16 cellular contexts compared by ENCODE assay signal in genomic region chr3:41118461-41119385, GRCh38.
DNase-seq lines count a peak whose midpoint lies in the region; ATAC-seq, FAIRE-seq and TF ChIP-seq lines count a peak whose summit lies in the region.
"Had no signal": no experiment of that assay in that cellular context is flagged by ENCODE, and none has a peak within 500 bp of the region (broad histone marks: within the 10 kb centered on the region; RNA-seq: fewer than 3 reads in every experiment).

No MANE protein-coding gene starts in this region.

- TF ChIP-seq EP300 in HepG2 (IDR thresholded peaks at IDR 0.05; ENCODE audit: low read depth in 2 of 2, low read length in 2 of 2) (no peak), HepG2 (CRISPR knock-in tag; IDR thresholded peaks at IDR 0.05; ENCODE audit: borderline replicate concordance) (no peak)

- ATAC-seq in HepG2 (no peak), HG02763 (IDR thresholded peaks at IDR 0.05; ENCODE audit: unreplicated experiment) (no peak), GM19452 (IDR thresholded peaks at IDR 0.05; ENCODE audit: unreplicated experiment) (no peak)
- ATAC-seq: pancreas had no signal

- peaks cover 2% of the 10 kb centered on the region for H3K9me3 Mint-ChIP-seq in Calu3 (ENCODE audit: low read depth, unreplicated experiment)
- H3K9me3 Mint-ChIP-seq in activated naive CD8-positive, alpha-beta T cell treated with anti-CD3 and anti-CD28 coated beads for 36 hours, result no peaks in the 10 kb centered on the region
- H3K9me3 Mint-ChIP-seq: mesothelial cell of epicardium had no signal

- no peak overlapping the region for H2AFZ ChIP-seq in HepG2 (ENCODE audit: low read length)

- no peaks in the 10 kb centered on the region for H3K36me3 ChIP-seq in BLaER1
- no peaks in the 10 kb centered on the region for H3K36me3 ChIP-seq in HepG2 (replicated peaks in 1 of 2; ENCODE audit: control insufficient read depth in 1 of 2, insufficient read depth in 2 of 2, low read length in 2 of 2)
- H3K36me3 ChIP-seq: pancreas had no signal

- POLR2A ChIA-PET in HepG2 (lab: Yijun Ruan, JAX), result no interaction called here

- H3K9me3 ChIP-seq in BLaER1 (no peaks in the 10 kb centered on the region), HepG2 (ENCODE audit: low read length) (no peaks in the 10 kb centered on the region)
- H3K9me3 ChIP-seq: pancreas had no signal

- no peak overlapping the region for H3K4me3 Mint-ChIP-seq in Calu3 (ENCODE audit: low read depth, unreplicated experiment)
- no peak overlapping the region for H3K4me3 Mint-ChIP-seq in activated naive CD8-positive, alpha-beta T cell treated with anti-CD3 and anti-CD28 coated beads for 36 hours
- H3K4me3 Mint-ChIP-seq: mesothelial cell of epicardium had no signal

- no peak for TF ChIP-seq POLR2A in HepG2 (IDR thresholded peaks at IDR 0.05; ENCODE audit: insufficient read depth in 1 of 2, low read depth in 2 of 2, low read length in 2 of 2)

- no peaks in the 10 kb centered on the region for H3K79me2 ChIP-seq in HepG2 (ENCODE audit: insufficient read depth, low read length)

- DNase-seq in Calu3 (no peak), HepG2 (ENCODE audit: low spot score) (no peak), dorsolateral prefrontal cortex (no peak), OCI-M1 (lab: John Stamatoyannopoulos, UW) (no peak)
- DNase-seq in activated naive CD8-positive, alpha-beta T cell treated with anti-CD3 and anti-CD28 coated beads for 36 hours, result peak; percentile 6
- DNase-seq: activated effector memory CD4-positive, alpha-beta T cell treated with Interleukin-2 at 50 U/mL for 16 hours; NCI-H1694; NCI-H510A; pancreas; PC-9 had no signal

- H3K36me3 Mint-ChIP-seq in Calu3 (ENCODE audit: insufficient read depth, unreplicated experiment), result peaks cover 6% of the 10 kb centered on the region
- no peaks in the 10 kb centered on the region for H3K36me3 Mint-ChIP-seq in activated naive CD8-positive, alpha-beta T cell treated with anti-CD3 and anti-CD28 coated beads for 36 hours
- H3K36me3 Mint-ChIP-seq: mesothelial cell of epicardium had no signal

- intact Hi-C loops in Calu3 (cut with micrococcal nuclease; ENCODE audit: unreplicated experiment) (loop anchor here (5.0 kb wide), 1 partner anchor 84 kb away; no protein-coding TSS in a partner anchor), HepG2 (cut with micrococcal nuclease; ENCODE audit: unreplicated experiment) (no loop called here), dorsolateral prefrontal cortex (cut with DNase I) (no loop called here)

- in situ Hi-C loops in HepG2 (cut with HindIII; ENCODE audit: extremely low pct_ligation_motif_present, low pct_unique_long_range_greater_than_20kb), result no loop called here

- TF ChIP-seq CTCF in Calu3 (IDR thresholded peaks at IDR 0.05; ENCODE audit: unreplicated experiment) (no peak), HepG2 (CRISPR knock-in tag; IDR thresholded peaks at IDR 0.05) (no peak), dorsolateral prefrontal cortex (IDR thresholded peaks at IDR 0.05 in 54 of 56, conservative IDR thresholded peaks at IDR 0.05 in 2 of 56; ENCODE audit: low read depth in 1 of 56, partially characterized antibody in 56 of 56) (no peak)

- H3K4me1 ChIP-seq in BLaER1 (peaks cover 49% of the 10 kb centered on the region), HepG2 (ENCODE audit: insufficient read depth, low read length) (peaks cover 52% of the 10 kb centered on the region)
- H3K4me1 ChIP-seq: pancreas had no signal

- H3K4me3 ChIP-seq in BLaER1, result no peak overlapping the region
- H3K4me3 ChIP-seq in HepG2 (replicated peaks in 1 of 3; ENCODE audit: insufficient read depth in 1 of 3, low read depth in 2 of 3, low read length in 3 of 3), result no peak overlapping the region
- H3K4me3 ChIP-seq in dorsolateral prefrontal cortex, result no peak overlapping the region
- H3K4me3 ChIP-seq: pancreas, PC-9 had no signal

- H4K20me1 ChIP-seq in BLaER1 (no peaks in the 10 kb centered on the region), HepG2 (ENCODE audit: insufficient read depth, low read length) (no peaks in the 10 kb centered on the region)

- no peak for FAIRE-seq in HepG2 (lab: Jason Lieb, UNC)
- FAIRE-seq: H54, pancreas had no signal

- H3K4me1 Mint-ChIP-seq in Calu3 (ENCODE audit: low read depth, unreplicated experiment), result peaks cover 26% of the 10 kb centered on the region
- peaks cover 24% of the 10 kb centered on the region for H3K4me1 Mint-ChIP-seq in activated naive CD8-positive, alpha-beta T cell treated with anti-CD3 and anti-CD28 coated beads for 36 hours

- TF ChIP-seq RAD21 in HepG2 (CRISPR knock-in tag; IDR thresholded peaks at IDR 0.05), result no peak

- H3K9ac ChIP-seq in BLaER1 (no peak overlapping the region), HepG2 (ENCODE audit: insufficient read depth, low read depth, low read length) (no peak overlapping the region)
- H3K9ac ChIP-seq: KMS-11 had no signal

- BruUV-seq in Calu3 (replicated peaks; lab: Mats Ljungman, UMichigan), result no TSS peak
- BruUV-seq in HepG2 (replicated peaks; lab: Mats Ljungman, UMichigan), result no TSS peak

- no peaks in the 10 kb centered on the region for H3K27me3 ChIP-seq in BLaER1
- H3K27me3 ChIP-seq in HepG2 (ENCODE audit: control insufficient read depth in 1 of 2, insufficient read depth in 2 of 2, low read length in 2 of 2), result peaks cover 0 to 3% of the 10 kb centered on the region in 2 experiments; a peak in 1 of 5 replicates
- no peaks in the 10 kb centered on the region for H3K27me3 ChIP-seq in dorsolateral prefrontal cortex
- H3K27me3 ChIP-seq: pancreas had no signal

- CTCF ChIA-PET in Calu3 (lab: Charles Lee), result no interaction called here
- CTCF ChIA-PET in HepG2 (lab: Yijun Ruan, JAX; ENCODE audit: low intra/inter-chr PET ratio, low total read pairs), result no interaction called here

- WGBS in HepG2 (ENCODE audit: low lambda C conversion rate), result 66% methylated on average over 7 of the region's 10 CpGs

- H3K4me2 ChIP-seq in BLaER1, result peak overlapping the region; percentile 59
- no peak overlapping the region for H3K4me2 ChIP-seq in HepG2 (ENCODE audit: low read depth, low read length)
- H3K4me2 ChIP-seq: KMS-11 had no signal

- H3K27me3 Mint-ChIP-seq in Calu3 (ENCODE audit: unreplicated experiment), result peaks cover 23% of the 10 kb centered on the region
- no peaks in the 10 kb centered on the region for H3K27me3 Mint-ChIP-seq in activated naive CD8-positive, alpha-beta T cell treated with anti-CD3 and anti-CD28 coated beads for 36 hours

- H3K27ac ChIP-seq in BLaER1, result peak overlapping the region; percentile 76; the same call in 1 of the 2 replicates
- H3K27ac ChIP-seq in HepG2 (ENCODE audit: extremely low read length, insufficient read depth, low read length), result no peak overlapping the region
- H3K27ac ChIP-seq in dorsolateral prefrontal cortex, result peak overlapping the region in 8 of 59 donors; percentile 13 to 74 (median 46)
- H3K27ac ChIP-seq: KMS-11 had no signal

- H3K27ac Mint-ChIP-seq in Calu3 (ENCODE audit: unreplicated experiment), result peak overlapping the region; percentile 44
- H3K27ac Mint-ChIP-seq in activated naive CD8-positive, alpha-beta T cell treated with anti-CD3 and anti-CD28 coated beads for 36 hours, result peak overlapping the region; percentile 83
- H3K27ac Mint-ChIP-seq: mesothelial cell of epicardium had no signal

TF ChIP-seq in HepG2, 621 proteins besides CTCF, POLR2A, EP300 and RAD21 (continues in another document):
- TF ChIP-seq U2AF1 (optimal IDR thresholded peaks at IDR 0.05; ENCODE audit: low read depth, low read length) (no peak), ZNF512B (CRISPR knock-in tag; IDR thresholded peaks at IDR 0.05; ENCODE audit: borderline replicate concordance) (no peak), DZIP1 (CRISPR knock-in tag; IDR thresholded peaks at IDR 0.05) (no peak), CENPT (CRISPR knock-in tag; IDR thresholded peaks at IDR 0.05; ENCODE audit: low read depth) (no peak), ISL2 (CRISPR knock-in tag; IDR thresholded peaks at IDR 0.05) (no peak), HNF4A (CRISPR knock-in tag; IDR thresholded peaks at IDR 0.05) (peak; percentile 31; the same call in 1 of the 2 replicates), REPIN1 (CRISPR knock-in tag; IDR thresholded peaks at IDR 0.05; ENCODE audit: borderline replicate concordance, low read depth) (no peak), ZNF317 (CRISPR knock-in tag; IDR thresholded peaks at IDR 0.05) (no peak)
